ENCODE assay signal across 8 cellular contexts in the genomic region with DNA sequence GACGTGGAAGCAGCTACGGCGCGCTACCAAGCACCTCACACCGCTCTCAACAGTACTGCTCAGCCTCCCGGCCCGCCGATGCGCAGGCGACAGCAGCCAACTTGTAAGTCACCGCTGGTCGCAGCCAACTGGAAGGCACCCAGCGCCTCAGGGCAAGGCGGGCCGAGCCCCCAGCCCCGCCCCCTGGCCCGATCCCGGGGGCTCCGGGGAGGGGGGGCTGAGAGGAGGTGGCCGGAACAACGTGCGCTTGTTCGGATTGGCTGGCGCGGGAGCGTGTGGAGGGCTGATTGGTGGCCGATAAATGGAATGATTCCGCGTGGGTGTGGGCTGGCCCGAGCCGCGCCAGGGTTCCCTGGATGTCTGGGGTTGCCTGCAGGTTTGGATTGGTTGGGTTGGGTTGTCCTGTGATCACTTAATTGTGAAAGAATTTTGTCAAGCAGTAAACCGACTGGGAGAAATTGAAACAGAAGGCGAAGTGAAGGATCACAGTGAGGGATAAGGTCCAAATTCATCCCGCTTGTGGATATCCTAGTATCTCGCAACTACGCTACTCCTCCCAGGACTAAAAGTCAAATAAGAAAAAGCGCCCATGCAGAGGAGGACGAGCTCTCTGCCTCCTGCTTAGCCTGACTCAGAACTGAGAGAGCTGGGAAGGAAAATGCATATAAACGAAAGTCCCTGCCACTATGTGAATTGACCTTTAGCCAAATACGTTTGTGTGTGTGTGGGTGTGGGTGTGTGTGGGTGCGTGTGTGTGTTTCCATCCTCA. TPM values are rescaled to one million over a fixed set of nuclear protein-coding genes. Genes with fewer than 3 reads are reported as not detected.
DNase-seq lines count a peak whose midpoint lies in the region; ATAC-seq and TF ChIP-seq lines count a peak whose summit lies in the region.

A gene with protein sequence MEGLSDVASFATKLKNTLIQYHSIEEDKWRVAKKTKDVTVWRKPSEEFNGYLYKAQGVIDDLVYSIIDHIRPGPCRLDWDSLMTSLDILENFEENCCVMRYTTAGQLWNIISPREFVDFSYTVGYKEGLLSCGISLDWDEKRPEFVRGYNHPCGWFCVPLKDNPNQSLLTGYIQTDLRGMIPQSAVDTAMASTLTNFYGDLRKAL (minus strand): TSS at position 130 of the 769 bp plus-strand sequence. CDS start 5,102 bp downstream, outside the sequence.

- no peaks in the 10 kb centered on the region for H3K36me3 ChIP-seq in liver (ENCODE audit: control insufficient read depth in 4 of 4, insufficient read depth in 3 of 4, low read depth in 1 of 4, low read length in 3 of 4)

- H3K36me3 Mint-ChIP-seq in activated CD4-positive, alpha-beta memory T cell treated with anti-CD3 and anti-CD28 coated beads for 36 hours, result peaks cover 3% of the 10 kb centered on the region

- peak; percentile 96 for DNase-seq in NCI-H82 (lab: John Stamatoyannopoulos, UW)
- peak; percentile 96 for DNase-seq in activated CD4-positive, alpha-beta memory T cell treated with anti-CD3 and anti-CD28 coated beads for 36 hours
- peak; percentile 86 to 97 (median 94) for DNase-seq in dorsolateral prefrontal cortex
- peak; percentile 92 for DNase-seq in stimulated activated CD4-positive, alpha-beta T cell treated with anti-CD3 and anti-CD28 coated beads, Interleukin-4, amount 100 ng/mL, for 24 hours

- ATAC-seq in GM19397 (IDR thresholded peaks at IDR 0.05; ENCODE audit: unreplicated experiment) (peak; percentile 93), HG03571 (IDR thresholded peaks at IDR 0.05; ENCODE audit: unreplicated experiment) (peak; percentile 91)

- CTCF ChIA-PET in activated CD4-positive, alpha-beta memory T cell treated with anti-CD3 and anti-CD28 coated beads for 36 hours (lab: Charles Lee), result interaction anchor here (2.2 to 3.6 kb wide), 2 partner anchors 19 to 234 kb away, joined by 7 to 41 read pairs; no protein-coding TSS in a partner anchor

- peaks cover 35% of the 10 kb centered on the region for H3K4me1 Mint-ChIP-seq in activated CD4-positive, alpha-beta memory T cell treated with anti-CD3 and anti-CD28 coated beads for 36 hours (ENCODE audit: low read depth)

- H3K9ac ChIP-seq in liver (ENCODE audit: low read depth in 1 of 2, low read length in 2 of 2), result peak within 1 kb of the TSS; percentile 84 to 95

- POLR2A ChIA-PET in activated CD4-positive, alpha-beta memory T cell treated with anti-CD3 and anti-CD28 coated beads for 36 hours (lab: Charles Lee), result interaction anchor here (1.3 kb wide), 1 partner anchor 648 kb away, joined by 6 read pairs; no protein-coding TSS in a partner anchor

- no peaks in the 10 kb centered on the region for H3K27me3 Mint-ChIP-seq in activated CD4-positive, alpha-beta memory T cell treated with anti-CD3 and anti-CD28 coated beads for 36 hours

- peaks cover 8 to 31% (median 23%) of the 10 kb centered on the region in 4 donors for H3K4me1 ChIP-seq in liver (ENCODE audit: control insufficient read depth in 4 of 4, insufficient read depth in 4 of 4, low read length in 3 of 4)

- no peaks in the 10 kb centered on the region for H3K27me3 ChIP-seq in dorsolateral prefrontal cortex
- H3K27me3 ChIP-seq in liver (ENCODE audit: control insufficient read depth in 4 of 4, insufficient read depth in 4 of 4, low read length in 3 of 4), result no peaks in the 10 kb centered on the region

- TF ChIP-seq CTCF in C4-2B (conservative IDR thresholded peaks at IDR 0.05) (no peak), dorsolateral prefrontal cortex (IDR thresholded peaks at IDR 0.05 in 54 of 56, conservative IDR thresholded peaks at IDR 0.05 in 2 of 56; ENCODE audit: low read depth in 1 of 56, partially characterized antibody in 56 of 56) (peak in 11 of 56 donors; percentile 9 to 40 (median 26)), liver (IDR thresholded peaks at IDR 0.05; ENCODE audit: low read depth, low read length, missing input control) (no peak)

- intact Hi-C loops in activated CD4-positive, alpha-beta memory T cell treated with anti-CD3 and anti-CD28 coated beads for 36 hours (cut with micrococcal nuclease), result loop anchor here (1.0 to 5.0 kb wide), 9 partner anchors 18 to 1824 kb away; partner anchors contain the start of genes MAN2A1, NREP, SLC25A46 and WDR36
- intact Hi-C loops in dorsolateral prefrontal cortex (cut with DNase I), result no loop called here

- H3K27ac Mint-ChIP-seq in activated CD4-positive, alpha-beta memory T cell treated with anti-CD3 and anti-CD28 coated beads for 36 hours, result peak within 1 kb of the TSS; percentile 94

- peak within 1 kb of the TSS; percentile 56 to 98 (median 91) for H3K4me3 ChIP-seq in dorsolateral prefrontal cortex
- H3K4me3 ChIP-seq in liver (ENCODE audit: low read depth in 1 of 3, low read length in 3 of 3), result peak within 1 kb of the TSS; percentile 59 to 90 (median 82)

- TF ChIP-seq RAD21 in liver (IDR thresholded peaks at IDR 0.05), result peak in 1 of 2 donors; percentile 28

- peak within 1 kb of the TSS; percentile 88 for H3K4me3 Mint-ChIP-seq in activated CD4-positive, alpha-beta memory T cell treated with anti-CD3 and anti-CD28 coated beads for 36 hours

- H3K9me3 ChIP-seq in liver (ENCODE audit: control insufficient read depth in 4 of 4, low read length in 3 of 4), result no peaks in the 10 kb centered on the region

- under 1% methylated on average over 42 of the region's 42 CpGs for WGBS in liver

- peak within 1 kb of the TSS; percentile 85 for H3K27ac ChIP-seq in C4-2B
- H3K27ac ChIP-seq in dorsolateral prefrontal cortex, result peak within 1 kb of the TSS; percentile 70 to 98 (median 91)
- peak within 1 kb of the TSS; percentile 95 to 96 for H3K27ac ChIP-seq in liver (ENCODE audit: low read depth in 1 of 2, low read length in 2 of 2)

- H3K9me3 Mint-ChIP-seq in activated CD4-positive, alpha-beta memory T cell treated with anti-CD3 and anti-CD28 coated beads for 36 hours, result no peaks in the 10 kb centered on the region

TF ChIP-seq in liver, 16 proteins besides CTCF, POLR2A, EP300 and RAD21 (continues in another document):
- peak; percentile 56 to 70 for TF ChIP-seq HNF4A (conservative IDR thresholded peaks at IDR 0.05)
- peak; percentile 89 for TF ChIP-seq TAF1 (conservative IDR thresholded peaks at IDR 0.05)
- TF ChIP-seq JUND (IDR thresholded peaks at IDR 0.05), result peak in 1 of 2 donors; percentile 45
- peak; percentile 53 to 54 for TF ChIP-seq RXRA (IDR thresholded peaks at IDR 0.05)
- peak in 1 of 2 donors; percentile 68 for TF ChIP-seq GABPA (IDR thresholded peaks at IDR 0.05 in 1 of 2, conservative IDR thresholded peaks at IDR 0.05 in 1 of 2)
- TF ChIP-seq FOXA2 (IDR thresholded peaks at IDR 0.05), result no peak
- TF ChIP-seq HNF4G (IDR thresholded peaks at IDR 0.05), result no peak
- TF ChIP-seq ZBTB33 (IDR thresholded peaks at IDR 0.05), result peak; percentile 34
- TF ChIP-seq SP1 (IDR thresholded peaks at IDR 0.05), result peak; percentile 85
- peak; percentile 62 for TF ChIP-seq FOXA1 (IDR thresholded peaks at IDR 0.05)
- TF ChIP-seq, protein P1, sequence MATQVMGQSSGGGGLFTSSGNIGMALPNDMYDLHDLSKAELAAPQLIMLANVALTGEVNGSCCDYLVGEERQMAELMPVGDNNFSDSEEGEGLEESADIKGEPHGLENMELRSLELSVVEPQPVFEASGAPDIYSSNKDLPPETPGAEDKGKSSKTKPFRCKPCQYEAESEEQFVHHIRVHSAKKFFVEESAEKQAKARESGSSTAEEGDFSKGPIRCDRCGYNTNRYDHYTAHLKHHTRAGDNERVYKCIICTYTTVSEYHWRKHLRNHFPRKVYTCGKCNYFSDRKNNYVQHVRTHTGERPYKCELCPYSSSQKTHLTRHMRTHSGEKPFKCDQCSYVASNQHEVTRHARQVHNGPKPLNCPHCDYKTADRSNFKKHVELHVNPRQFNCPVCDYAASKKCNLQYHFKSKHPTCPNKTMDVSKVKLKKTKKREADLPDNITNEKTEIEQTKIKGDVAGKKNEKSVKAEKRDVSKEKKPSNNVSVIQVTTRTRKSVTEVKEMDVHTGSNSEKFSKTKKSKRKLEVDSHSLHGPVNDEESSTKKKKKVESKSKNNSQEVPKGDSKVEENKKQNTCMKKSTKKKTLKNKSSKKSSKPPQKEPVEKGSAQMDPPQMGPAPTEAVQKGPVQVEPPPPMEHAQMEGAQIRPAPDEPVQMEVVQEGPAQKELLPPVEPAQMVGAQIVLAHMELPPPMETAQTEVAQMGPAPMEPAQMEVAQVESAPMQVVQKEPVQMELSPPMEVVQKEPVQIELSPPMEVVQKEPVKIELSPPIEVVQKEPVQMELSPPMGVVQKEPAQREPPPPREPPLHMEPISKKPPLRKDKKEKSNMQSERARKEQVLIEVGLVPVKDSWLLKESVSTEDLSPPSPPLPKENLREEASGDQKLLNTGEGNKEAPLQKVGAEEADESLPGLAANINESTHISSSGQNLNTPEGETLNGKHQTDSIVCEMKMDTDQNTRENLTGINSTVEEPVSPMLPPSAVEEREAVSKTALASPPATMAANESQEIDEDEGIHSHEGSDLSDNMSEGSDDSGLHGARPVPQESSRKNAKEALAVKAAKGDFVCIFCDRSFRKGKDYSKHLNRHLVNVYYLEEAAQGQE (IDR thresholded peaks at IDR 0.05), result peak; percentile 85
- TF ChIP-seq, protein P2, sequence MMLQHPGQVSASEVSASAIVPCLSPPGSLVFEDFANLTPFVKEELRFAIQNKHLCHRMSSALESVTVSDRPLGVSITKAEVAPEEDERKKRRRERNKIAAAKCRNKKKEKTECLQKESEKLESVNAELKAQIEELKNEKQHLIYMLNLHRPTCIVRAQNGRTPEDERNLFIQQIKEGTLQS (IDR thresholded peaks at IDR 0.05), result no peak
- TF ChIP-seq, protein P3, sequence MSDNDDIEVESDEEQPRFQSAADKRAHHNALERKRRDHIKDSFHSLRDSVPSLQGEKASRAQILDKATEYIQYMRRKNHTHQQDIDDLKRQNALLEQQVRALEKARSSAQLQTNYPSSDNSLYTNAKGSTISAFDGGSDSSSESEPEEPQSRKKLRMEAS (IDR thresholded peaks at IDR 0.05), result no peak

RNA-seq across cellular contexts. Expression of the gene that starts here (rescaled TPM):
- total RNA-seq in activated CD4-positive, alpha-beta memory T cell treated with anti-CD3 and anti-CD28 coated beads for 36 hours, result 10 to 100 TPM; 49.5 to 49.9 TPM
- total RNA-seq in dorsolateral prefrontal cortex, result 10 to 100 TPM; 18.3 to 53.5 (median 33.3) TPM
- total RNA-seq in liver, result 10 to 100 TPM; 53.2 to 61.2 TPM
- 10 to 100 TPM; 10.1 to 15.0 TPM for polyA plus RNA-seq in liver

Comparison
In these comparisons a context has a peak if more than half of its experiments do, and no peak if none do; other contexts are left out.
1. Peak in every context shown above with its lines: DNase-seq, ATAC-seq, H3K4me3 ChIP-seq and H3K27ac ChIP-seq.